In the genomic region with DNA sequence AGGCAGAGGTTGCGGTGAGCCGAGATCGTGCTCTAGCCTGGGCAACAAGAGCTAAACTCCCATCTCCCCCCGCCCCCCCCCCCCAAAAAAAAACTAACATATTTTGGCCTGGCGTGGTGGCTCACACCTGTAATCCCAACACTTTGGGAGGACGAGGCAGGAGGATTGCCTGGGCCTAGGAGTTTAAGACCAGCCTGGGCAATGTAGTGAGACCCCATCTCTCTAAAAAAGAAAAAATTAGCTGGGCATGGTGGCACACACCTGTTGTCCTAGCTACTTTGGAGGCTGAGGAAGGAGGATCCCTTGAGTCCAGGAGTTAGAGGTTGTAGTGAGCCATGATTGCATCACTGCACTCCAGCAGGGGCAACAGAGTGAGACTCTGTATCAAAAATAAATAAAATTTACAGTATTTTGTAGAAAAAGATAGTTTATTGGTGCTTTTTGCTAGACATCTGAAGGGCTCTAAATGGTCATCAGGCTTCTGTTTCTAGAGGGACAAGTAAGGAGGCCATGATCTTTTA, we compare ENCODE assay signal across 19 cellular contexts. TPM values are rescaled to one million over a fixed set of nuclear protein-coding genes. Genes with fewer than 3 reads are reported as not detected.
DNase-seq lines count a peak whose midpoint lies in the region; ATAC-seq and TF ChIP-seq lines count a peak whose summit lies in the region.
"Had no signal": no experiment of that assay in that cellular context is flagged by ENCODE, and none has a peak within 500 bp of the region (broad histone marks: within the 10 kb centered on the region; RNA-seq: fewer than 3 reads in every experiment).

No MANE protein-coding gene starts in this region.

- H2BK20ac ChIP-seq in IMR-90 (ENCODE audit: low read depth, low read length) = no peak overlapping the region

- no peak overlapping the region for H2BK15ac ChIP-seq in IMR-90 (ENCODE audit: low read depth, low read length)

- no peak overlapping the region for H2AK9ac ChIP-seq in IMR-90 (replicated peaks; ENCODE audit: low read depth, low read length, poor library complexity)

- H3K4me2 ChIP-seq in IMR-90 (ENCODE audit: low read depth, low read length) (no peak overlapping the region), neural cell (ENCODE audit: low read length) (peak overlapping the region; percentile 19)

- H3F3A ChIP-seq in neural cell (ENCODE audit: insufficient read depth, low read length, poor library complexity, severe bottlenecking) = no peaks in the 10 kb centered on the region

- H3K14ac ChIP-seq in IMR-90 (replicated peaks; ENCODE audit: low read depth, low read length) = no peak overlapping the region

- H3K9ac ChIP-seq in IMR-90 (ENCODE audit: low read depth, low read length) = no peak overlapping the region
- no peak overlapping the region for H3K9ac ChIP-seq in neural cell (ENCODE audit: low read length)

- dilution Hi-C loops in IMR-90 (cut with HindIII; ENCODE audit: low sequenced_read_pairs, unreplicated experiment) = no loop called here

- H3K9me3 Mint-ChIP-seq in CD4-positive, CD25-positive, alpha-beta regulatory T cell = peaks cover 0 to 2% (median 0%) of the 10 kb centered on the region in 7 donors
- no peaks in the 10 kb centered on the region for H3K9me3 Mint-ChIP-seq in brain
- H3K9me3 Mint-ChIP-seq: activated CD4-positive, alpha-beta T cell treated with anti-CD3 and anti-CD28 coated beads, Interleukin-2, amount 10 ng/mL, durations not matched to agents 7 days and 5 days had no signal

- no peak overlapping the region for H3K18ac ChIP-seq in IMR-90 (ENCODE audit: low read depth, low read length)

- intact Hi-C loops in IMR-90 (cut with micrococcal nuclease) = no loop called here
- intact Hi-C loops in thyroid gland (cut with DNase I) = no loop called here

- H2BK5ac ChIP-seq in IMR-90 (ENCODE audit: low read depth, low read length, poor library complexity, severe bottlenecking) = no peak overlapping the region

- H3K56ac ChIP-seq in IMR-90 (ENCODE audit: extremely low read depth, insufficient read depth, low read length) = no peak overlapping the region

- H2AK5ac ChIP-seq in IMR-90 (ENCODE audit: low read depth, low read length) = no peak overlapping the region

- CTCF ChIA-PET in IMR-90 (lab: Yijun Ruan, JAX) = interaction anchor here (0.6 kb wide), 1 partner anchor 56 kb away, joined by 3 read pairs; no protein-coding TSS in a partner anchor

- H3K9me2 ChIP-seq in neural cell (ENCODE audit: insufficient read depth, low read length) = no peaks in the 10 kb centered on the region

- no peak overlapping the region for H4K5ac ChIP-seq in IMR-90 (ENCODE audit: low read depth, low read length)

- peaks cover 63% of the 10 kb centered on the region for H3K36me3 ChIP-seq in CD4-positive, CD25-positive, alpha-beta regulatory T cell (ENCODE audit: control insufficient read depth, insufficient read depth, low read length)
- H3K36me3 ChIP-seq in IMR-90 (ENCODE audit: control insufficient read depth, insufficient read depth, low read length) (peaks cover 44% of the 10 kb centered on the region), neural cell (ENCODE audit: insufficient read depth, low read length) (no peaks in the 10 kb centered on the region), thyroid gland (peaks cover 28 to 34% of the 10 kb centered on the region in 2 donors)

- peaks cover 97% of the 10 kb centered on the region for H3K79me2 ChIP-seq in neural cell (replicated peaks; ENCODE audit: insufficient read depth, low read length)

- TF ChIP-seq CTCF in IMR-90 (conservative IDR thresholded peaks at IDR 0.05; ENCODE audit: low read depth, low read length) (no peak), brain (conservative IDR thresholded peaks at IDR 0.05) (no peak), neural cell (IDR thresholded peaks at IDR 0.05; ENCODE audit: poor library complexity, severe bottlenecking) (no peak), thyroid gland (IDR thresholded peaks at IDR 0.05) (no peak)

- H3K4me3 ChIP-seq in CD4-positive, CD25-positive, alpha-beta regulatory T cell (ENCODE audit: low read depth, low read length) = peak overlapping the region; percentile 52
- H3K4me3 ChIP-seq in IMR-90 (ENCODE audit: insufficient read depth, low read depth, low read length) (no peak overlapping the region), neural cell (ENCODE audit: low read length) (peak overlapping the region; percentile 48), thyroid gland (replicated peaks in 1 of 3) (no peak overlapping the region)
- H3K4me3 ChIP-seq: colonic mucosa, thoracic aorta had no signal

- no CpG with 5 or more reads among the region's 6 CpGs for WGBS in IMR-90 (ENCODE audit: extremely low coverage in 2 of 2, insufficient read length in 1 of 2), 2 experiments
- WGBS in thyroid gland, 2 donors = 94 to 99% methylated on average over 6 of the region's 6 CpGs

- peaks cover 41 to 90% (median 59%) of the 10 kb centered on the region in 4 donors for H3K4me1 Mint-ChIP-seq in CD4-positive, CD25-positive, alpha-beta regulatory T cell
- H3K4me1 Mint-ChIP-seq in brain = peaks cover 91% of the 10 kb centered on the region

- POLR2A ChIA-PET in IMR-90 (lab: Charles Lee; ENCODE audit: unreplicated experiment) = interaction anchor here (0.6 kb wide), 1 partner anchor 695 kb away, joined by 16 read pairs; no protein-coding TSS in a partner anchor

- H3K9me3 ChIP-seq in CD4-positive, CD25-positive, alpha-beta regulatory T cell (ENCODE audit: control insufficient read depth in 2 of 2, low read length in 2 of 2) = no peaks in the 10 kb centered on the region
- no peaks in the 10 kb centered on the region for H3K9me3 ChIP-seq in IMR-90 (ENCODE audit: control insufficient read depth, insufficient read depth, low read length)
- no peaks in the 10 kb centered on the region for H3K9me3 ChIP-seq in neural cell (ENCODE audit: low read length)
- H3K9me3 ChIP-seq in thyroid gland = no peaks in the 10 kb centered on the region
- H3K9me3 ChIP-seq: colonic mucosa, thoracic aorta had no signal

- H3K4me1 ChIP-seq in CD4-positive, CD25-positive, alpha-beta regulatory T cell (ENCODE audit: control insufficient read depth, insufficient read depth, low read length, poor library complexity, severe bottlenecking) = peaks cover 67% of the 10 kb centered on the region
- peaks cover under 1% of the 10 kb centered on the region for H3K4me1 ChIP-seq in IMR-90 (ENCODE audit: control insufficient read depth, insufficient read depth, low read length)
- H3K4me1 ChIP-seq in thyroid gland = peaks cover 33 to 66% of the 10 kb centered on the region in 2 donors

- no peak for ATAC-seq in CD4-positive, CD25-positive, alpha-beta regulatory T cell (ENCODE audit: low read depth in 2 of 2)
- no peak for ATAC-seq in IMR-90 (ENCODE audit: low read depth)
- ATAC-seq in HG03520 (IDR thresholded peaks at IDR 0.05; ENCODE audit: unreplicated experiment) = no peak
- ATAC-seq: right cardiac atrium had no signal

- no peak overlapping the region for H2BK120ac ChIP-seq in IMR-90 (ENCODE audit: low read depth, low read length)

- peak overlapping the region; percentile 27 to 78 (median 54) for H3K4me3 Mint-ChIP-seq in CD4-positive, CD25-positive, alpha-beta regulatory T cell
- H3K4me3 Mint-ChIP-seq in brain = peak overlapping the region in 3 of 5 experiments; percentile 65 to 68 (median 66)
- H3K4me3 Mint-ChIP-seq: activated CD4-positive, alpha-beta T cell treated with anti-CD3 and anti-CD28 coated beads, Interleukin-2, amount 10 ng/mL, durations not matched to agents 7 days and 5 days had no signal

- no peak overlapping the region for H2AFZ ChIP-seq in IMR-90 (replicated peaks; ENCODE audit: low read length, poor library complexity)
- H2AFZ ChIP-seq in neural cell (ENCODE audit: low read depth, low read length) = no peak overlapping the region

- peaks cover 97% of the 10 kb centered on the region for H4K20me1 ChIP-seq in IMR-90 (ENCODE audit: insufficient read depth, low read length)
- H4K20me1 ChIP-seq in neural cell (ENCODE audit: insufficient read depth) = peaks cover 27% of the 10 kb centered on the region

- H4K8ac ChIP-seq in IMR-90 (ENCODE audit: low read depth in 2 of 2, low read length in 2 of 2) = no peak overlapping the region

- no peak for DNase-seq in CD4-positive, CD25-positive, alpha-beta regulatory T cell
- DNase-seq in IMR-90 = no peak
- DNase-seq in thyroid gland = no peak
- no peak for DNase-seq in activated CD4-positive, alpha-beta T cell treated with anti-CD3 and anti-CD28 coated beads, Interleukin-2, amount 50 U/mL, for 48 hours
- DNase-seq: activated CD4-positive, alpha-beta T cell treated with anti-CD3 and anti-CD28 coated beads, Interleukin-2, amount 10 ng/mL, durations not matched to agents 7 days and 5 days; brain microvascular endothelial cell; Calu3; colonic mucosa; hippocampal formation; NCI-H1092; NCI-H2081; NCI-H510A; right cardiac atrium; stimulated activated CD4-positive, alpha-beta T cell treated with anti-CD3 and anti-CD28 coated beads, Interleukin-15, amount 100 ng/mL, for 24 hours; SW 1271 had no signal

- H3K4ac ChIP-seq in IMR-90 (ENCODE audit: low read depth, low read length) = no peak overlapping the region

- TF ChIP-seq POLR2A in IMR-90 (IDR thresholded peaks at IDR 0.05; ENCODE audit: low read depth, low read length) (no peak), thyroid gland (IDR thresholded peaks at IDR 0.05) (no peak)

- no peak overlapping the region for H3K27ac Mint-ChIP-seq in CD4-positive, CD25-positive, alpha-beta regulatory T cell
- peak overlapping the region in 1 of 5 experiments; percentile 70 for H3K27ac Mint-ChIP-seq in brain
- H3K27ac Mint-ChIP-seq: activated CD4-positive, alpha-beta T cell treated with anti-CD3 and anti-CD28 coated beads, Interleukin-2, amount 10 ng/mL, durations not matched to agents 7 days and 5 days had no signal

- peaks cover 53% of the 10 kb centered on the region for H3K36me3 Mint-ChIP-seq in CD4-positive, CD25-positive, alpha-beta regulatory T cell
- peaks cover 100% of the 10 kb centered on the region for H3K36me3 Mint-ChIP-seq in brain

- TF ChIP-seq EP300 in neural cell (conservative IDR thresholded peaks at IDR 0.05; ENCODE audit: poor library complexity, severe bottlenecking) = no peak

- H3K27me3 ChIP-seq in CD4-positive, CD25-positive, alpha-beta regulatory T cell (ENCODE audit: control insufficient read depth, insufficient read depth, low read length) = no peaks in the 10 kb centered on the region
- H3K27me3 ChIP-seq in IMR-90 (ENCODE audit: control insufficient read depth, insufficient read depth, low read length) (no peaks in the 10 kb centered on the region), neural cell (ENCODE audit: insufficient read depth, low read depth, low read length) (no peaks in the 10 kb centered on the region), thyroid gland (no peaks in the 10 kb centered on the region)
- H3K27me3 ChIP-seq: brain microvascular endothelial cell, colonic mucosa had no signal

- H3K79me1 ChIP-seq in IMR-90 (ENCODE audit: low read depth in 1 of 2, low read length in 2 of 2) = peaks cover 5 to 49% of the 10 kb centered on the region in 2 experiments; a peak in 3 of 4 replicates

- no peak overlapping the region for H3K27ac ChIP-seq in CD4-positive, CD25-positive, alpha-beta regulatory T cell (ENCODE audit: insufficient read depth, low read length, poor library complexity, severe bottlenecking)
- H3K27ac ChIP-seq in IMR-90 (ENCODE audit: insufficient read depth, low read length) (no peak overlapping the region), neural cell (ENCODE audit: low read length) (no peak overlapping the region), thyroid gland (no peak overlapping the region)
- H3K27ac ChIP-seq: brain microvascular endothelial cell, colonic mucosa, thoracic aorta had no signal

- no peak overlapping the region for H4K91ac ChIP-seq in IMR-90 (ENCODE audit: insufficient read depth, low read depth, low read length)

- no peak for TF ChIP-seq RAD21 in IMR-90 (IDR thresholded peaks at IDR 0.05; ENCODE audit: low read length)
- no peak for TF ChIP-seq RAD21 in neural cell (conservative IDR thresholded peaks at IDR 0.05)

- in situ Hi-C loops in IMR-90 (cut with MboI; ENCODE audit: low sequenced_read_pairs) = no loop called here

- BruUV-seq in IMR-90 (replicated peaks; lab: Mats Ljungman, UMichigan) = no TSS peak

- no peaks in the 10 kb centered on the region for H3K27me3 Mint-ChIP-seq in CD4-positive, CD25-positive, alpha-beta regulatory T cell
- no peaks in the 10 kb centered on the region for H3K27me3 Mint-ChIP-seq in brain
- H3K27me3 Mint-ChIP-seq: activated CD4-positive, alpha-beta T cell treated with anti-CD3 and anti-CD28 coated beads, Interleukin-2, amount 10 ng/mL, durations not matched to agents 7 days and 5 days had no signal

- H3K9me1 ChIP-seq in IMR-90 (ENCODE audit: insufficient read depth, low read length) = peaks cover 18% of the 10 kb centered on the region

- no peak overlapping the region for H3K23ac ChIP-seq in IMR-90 (ENCODE audit: low read depth, low read length)

RNA-seq across cellular contexts. Expression of a gene that starts 9.0 kb away (rescaled TPM):
- 81.9 TPM for total RNA-seq in CD4-positive, CD25-positive, alpha-beta regulatory T cell
- polyA plus RNA-seq in CD4-positive, CD25-positive, alpha-beta regulatory T cell = 100 to 1,000 TPM; 107 to 145 (median 132) TPM
- total RNA-seq in IMR-90 (2012; rRNA removed) (88.3 and 94.3 TPM in 2 replicates), thyroid gland (10 to 100 TPM; 53.1 to 74.4 (median 62.2) TPM)
- polyA plus RNA-seq in IMR-90 (2012; rRNA removed) (50.0 and 50.5 TPM in 2 replicates), brain (ENCODE audit: insufficient read depth, low read depth, low replicate concordance) (46.9 TPM), neural cell (78.4 and 90.2 TPM in 2 replicates)
- polyA plus RNA-seq in IMR-90 (2012; cell fraction: cytosol; rRNA removed) = 24.7 and 26.8 TPM in 2 replicates
- 23.3 and 41.5 TPM in 2 replicates for polyA plus RNA-seq in IMR-90 (2012; cell fraction: nucleus; rRNA removed; ENCODE audit: low replicate concordance)
- polyA minus RNA-seq in neural cell = 158 and 162 TPM in 2 replicates

Comparison
In these comparisons a context has a peak if more than half of its experiments do, and no peak if none do; other contexts are left out.
1. H3K4me3 ChIP-seq: peak in CD4-positive, CD25-positive, alpha-beta regulatory T cell (single experiment) and neural cell (single experiment); none in IMR-90 (single experiment) and thyroid gland (0 of 3).